In genomic region chr1:204461331-204462228, GRCh38 we compare ENCODE assay signal across 8 cellular contexts.
A peak's percentile ranks its signal among the peaks of the same experiment; 100 is the strongest.
DNase-seq lines count a peak whose midpoint lies in the region; ATAC-seq and TF ChIP-seq lines count a peak whose summit lies in the region.

No MANE protein-coding gene starts in this region.

- no peaks in the 10 kb centered on the region for H3K36me3 ChIP-seq in MM.1S (replicated peaks; ENCODE audit: insufficient read depth, low read length)

- peaks cover 27% of the 10 kb centered on the region for H3K36me3 Mint-ChIP-seq in memory B cell

- H3K27ac Mint-ChIP-seq in memory B cell, result peak overlapping the region; percentile 90

- no peaks in the 10 kb centered on the region for H3K9me3 ChIP-seq in MM.1S (replicated peaks; ENCODE audit: insufficient read depth, low read length)

- no peak overlapping the region for H3K4me2 ChIP-seq in MM.1S (ENCODE audit: low read depth, low read length)

- H2AFZ ChIP-seq in MM.1S (ENCODE audit: low read length), result no peak overlapping the region

- no peak overlapping the region for H3K4me3 ChIP-seq in MM.1S (ENCODE audit: low read length)

- no peaks in the 10 kb centered on the region for H3K27me3 Mint-ChIP-seq in memory B cell

- H3K4me1 ChIP-seq in MM.1S (ENCODE audit: low read length), result no peaks in the 10 kb centered on the region

- H4K20me1 ChIP-seq in MM.1S (ENCODE audit: insufficient read depth, low read length), result no peaks in the 10 kb centered on the region

- H3K9me3 Mint-ChIP-seq in memory B cell, result no peaks in the 10 kb centered on the region

- H3K9ac ChIP-seq in MM.1S (ENCODE audit: low read length), result no peak overlapping the region

- peak overlapping the region; percentile 72 for H3K4me3 Mint-ChIP-seq in memory B cell

- no peaks in the 10 kb centered on the region for H3K9me2 ChIP-seq in MM.1S (replicated peaks; ENCODE audit: insufficient read depth, low read length)

- DNase-seq in CMK (ENCODE audit: low read depth) (peak; percentile 94), memory B cell (ENCODE audit: low spot score in 2 of 2) (peak in 1 of 2 donors; percentile 35), MM.1S (no peak), NCI-H2227 treated with DMSO at 0.1 percent for 48 hours (lab: John Stamatoyannopoulos, UW) (no peak), NCI-H2196 treated with DMSO at 0.1 percent for 48 hours (lab: John Stamatoyannopoulos, UW; ENCODE audit: unreplicated experiment) (no peak), SHP77 (lab: John Stamatoyannopoulos, UW) (no peak)
- DNase-seq in activated gamma-delta T cell treated with anti-CD3 and anti-CD28 coated beads, Interleukin-2, amount 50 U/mL, for 16 hours (ENCODE audit: low read depth), result peak; percentile 20

- peaks cover 73% of the 10 kb centered on the region for H3K4me1 Mint-ChIP-seq in memory B cell

- no peaks in the 10 kb centered on the region for H3K79me2 ChIP-seq in MM.1S (ENCODE audit: low read length)

- no peaks in the 10 kb centered on the region for H3K27me3 ChIP-seq in MM.1S (replicated peaks; ENCODE audit: insufficient read depth, low read length)

- no peak for TF ChIP-seq CTCF in MM.1S (IDR thresholded peaks at IDR 0.05; ENCODE audit: low read length)

- H3K27ac ChIP-seq in MM.1S (ENCODE audit: low read length), result no peak overlapping the region

- H3F3A ChIP-seq in MM.1S (ENCODE audit: insufficient read depth, low read length), result no peaks in the 10 kb centered on the region

- ATAC-seq in HG03571 (IDR thresholded peaks at IDR 0.05; ENCODE audit: unreplicated experiment) (peak; percentile 40), memory B cell (ENCODE audit: low read depth) (peak; percentile 71)

Comparison
In these comparisons a context has a peak if more than half of its experiments do, and no peak if none do; other contexts are left out.
1. DNase-seq: peak in CMK (single experiment) and activated gamma-delta T cell treated with anti-CD3 and anti-CD28 coated beads, Interleukin-2, amount 50 U/mL, for 16 hours (single experiment); none in MM.1S (single experiment), NCI-H2227 treated with DMSO at 0.1 percent for 48 hours (single experiment), NCI-H2196 treated with DMSO at 0.1 percent for 48 hours (single experiment) and SHP77 (0 of 2).